8 cellular contexts compared by ENCODE assay signal in genomic region chr2:177265834-177266817, GRCh38. TPM values are rescaled to one million over a fixed set of nuclear protein-coding genes. Genes with fewer than 3 reads are reported as not detected.
DNase-seq lines count a peak whose midpoint lies in the region; ATAC-seq and TF ChIP-seq lines count a peak whose summit lies in the region.

No MANE protein-coding gene starts in this region.

- in situ Hi-C loops in transverse colon (cut with MboI; ENCODE audit: low pct_ligation_motif_present in 1 of 4, low pct_unique_long_range_greater_than_20kb in 1 of 4, low sequenced_read_pairs in 3 of 4), result loop anchor here in 1 of 4 donors (10.0 kb wide), 1 partner anchor 101 kb away; no protein-coding TSS in a partner anchor

- peaks cover 5% of the 10 kb centered on the region for H3K27me3 ChIP-seq in Loucy (ENCODE audit: insufficient read depth, low read length, poor library complexity, severe bottlenecking)
- no peaks in the 10 kb centered on the region for H3K27me3 ChIP-seq in transverse colon

- peak overlapping the region; percentile 98 to 100 (median 98) for H3K27ac ChIP-seq in transverse colon

- TF ChIP-seq POLR2A in transverse colon (IDR thresholded peaks at IDR 0.05), result no peak

- WGBS in transverse colon (ENCODE audit: low coverage in 1 of 2), 2 donors, result 10 to 13% methylated on average over 4 of the region's 4 CpGs

- no peaks in the 10 kb centered on the region for H3K9me2 ChIP-seq in Loucy (replicated peaks; ENCODE audit: low read depth, low read length)

- peak overlapping the region; percentile 85 for H3K4me2 ChIP-seq in Loucy (ENCODE audit: low read depth, low read length, poor library complexity, severe bottlenecking)

- H3K79me2 ChIP-seq in Loucy (ENCODE audit: insufficient read depth, low read length), result peaks cover 30% of the 10 kb centered on the region

- peak overlapping the region; percentile 98 for H3K9ac ChIP-seq in Loucy (ENCODE audit: low read depth, low read length, poor library complexity, severe bottlenecking)

- H2AFZ ChIP-seq in Loucy (ENCODE audit: low read length), result peak overlapping the region; percentile 0; the same call in 1 of the 2 replicates

- TF ChIP-seq EP300 in transverse colon (IDR thresholded peaks at IDR 0.05; ENCODE audit: low read depth), result no peak

- POLR2A ChIA-PET in HEK293T (lab: Yijun Ruan, JAX), result interaction anchor here (0.7 to 3.2 kb wide), 6 partner anchors 7 to 118 kb away, joined by 3 to 35 read pairs (median 4); no protein-coding TSS in a partner anchor

- H3K9me3 ChIP-seq in Loucy (ENCODE audit: insufficient read depth, low read depth, low read length), result no peaks in the 10 kb centered on the region
- no peaks in the 10 kb centered on the region for H3K9me3 ChIP-seq in transverse colon

- H3K4me1 ChIP-seq in Loucy (ENCODE audit: insufficient read depth, low read length, poor library complexity, severe bottlenecking) (peaks cover 36% of the 10 kb centered on the region), transverse colon (peaks cover 9 to 36% (median 28%) of the 10 kb centered on the region in 4 donors)

- CTCF ChIA-PET in HEK293T (lab: Yijun Ruan, JAX), result interaction anchor here (0.8 to 3.1 kb wide), 4 partner anchors 11 to 1172 kb away, joined by 3 to 18 read pairs (median 3); no protein-coding TSS in a partner anchor

- H3K36me3 ChIP-seq in Loucy (ENCODE audit: insufficient read depth, low read length) (no peaks in the 10 kb centered on the region), transverse colon (no peaks in the 10 kb centered on the region)

- TF ChIP-seq CTCF in Loucy (conservative IDR thresholded peaks at IDR 0.05; ENCODE audit: low read length) (no peak), transverse colon (IDR thresholded peaks at IDR 0.05) (no peak)

- peak; percentile 16 for ATAC-seq in GM18861 (IDR thresholded peaks at IDR 0.05; ENCODE audit: unreplicated experiment)

- peaks cover 22% of the 10 kb centered on the region for H4K20me1 ChIP-seq in Loucy (ENCODE audit: insufficient read depth, low read length, poor library complexity, severe bottlenecking)

- DNase-seq in amniotic epithelial cell (ENCODE audit: low read depth) (peak; percentile 66), kidney glomerular epithelial cell (lab: John Stamatoyannopoulos, UW) (peak; percentile 92), transverse colon (no peak), HEK293T (ENCODE audit: extremely low spot score) (no peak), posterior vena cava (ENCODE audit: low spot score) (no peak)
- no peak for DNase-seq in stimulated activated CD4-positive, alpha-beta T cell treated with anti-CD3 and anti-CD28 coated beads, Interleukin-2, amount 100 ng/mL, for 48 hours

- peak overlapping the region; percentile 92 for H3K4me3 ChIP-seq in Loucy (ENCODE audit: low read length, poor library complexity, severe bottlenecking)
- H3K4me3 ChIP-seq in transverse colon, result peak overlapping the region in 3 of 4 donors; percentile 73 to 88 (median 85)

- intact Hi-C loops in transverse colon (cut with DNase I; ENCODE audit: low total_unique reads) (loop anchor here (2.0 to 10.0 kb wide), 3 partner anchors 53 to 101 kb away; partner anchors contain the start of gene HNRNPA3), posterior vena cava (cut with DNase I) (loop anchor here (1.0 to 10.0 kb wide), 4 partner anchors 29 to 101 kb away; partner anchors contain the start of gene HNRNPA3 (in 1 of the 2))

- no peaks in the 10 kb centered on the region for H3F3A ChIP-seq in Loucy (ENCODE audit: low read depth)

TF ChIP-seq in HEK293T, 16 proteins besides CTCF, POLR2A, EP300 and RAD21:
- no peak for TF ChIP-seq ZNF384 (IDR thresholded peaks at IDR 0.05)
- TF ChIP-seq NFRKB (IDR thresholded peaks at IDR 0.05), result no peak
- no peak for TF ChIP-seq LEF1 (IDR thresholded peaks at IDR 0.05; ENCODE audit: borderline replicate concordance)
TF ChIP-seq in HEK293T: peak in this region for 0.

RNA-seq across cellular contexts. Expression of gene NFE2L2, which starts 1.6 kb away (rescaled TPM):
- 100 to 1,000 TPM in 1 of 4 donors, 10 to 100 TPM in 3; 41.6 to 105 (median 65.2) TPM for total RNA-seq in transverse colon
- total RNA-seq in posterior vena cava, result 10 to 100 TPM; 82.8 to 87.5 TPM

RNA-seq across cellular contexts. Expression of gene HNRNPA3, which starts 53.5 kb away (rescaled TPM):
- total RNA-seq in transverse colon (10 to 100 TPM; 40.6 to 83.2 (median 57.4) TPM), posterior vena cava (100 to 1,000 TPM; 152 to 166 TPM)

Comparison
In these comparisons a context has a peak if more than half of its experiments do, and no peak if none do; other contexts are left out.
1. DNase-seq: peak in amniotic epithelial cell (single experiment) and kidney glomerular epithelial cell (single experiment); none in transverse colon (single experiment), stimulated activated CD4-positive, alpha-beta T cell treated with anti-CD3 and anti-CD28 coated beads, Interleukin-2, amount 100 ng/mL, for 48 hours (0 of 2), HEK293T (single experiment) and posterior vena cava (single experiment).